In the genomic region with DNA sequence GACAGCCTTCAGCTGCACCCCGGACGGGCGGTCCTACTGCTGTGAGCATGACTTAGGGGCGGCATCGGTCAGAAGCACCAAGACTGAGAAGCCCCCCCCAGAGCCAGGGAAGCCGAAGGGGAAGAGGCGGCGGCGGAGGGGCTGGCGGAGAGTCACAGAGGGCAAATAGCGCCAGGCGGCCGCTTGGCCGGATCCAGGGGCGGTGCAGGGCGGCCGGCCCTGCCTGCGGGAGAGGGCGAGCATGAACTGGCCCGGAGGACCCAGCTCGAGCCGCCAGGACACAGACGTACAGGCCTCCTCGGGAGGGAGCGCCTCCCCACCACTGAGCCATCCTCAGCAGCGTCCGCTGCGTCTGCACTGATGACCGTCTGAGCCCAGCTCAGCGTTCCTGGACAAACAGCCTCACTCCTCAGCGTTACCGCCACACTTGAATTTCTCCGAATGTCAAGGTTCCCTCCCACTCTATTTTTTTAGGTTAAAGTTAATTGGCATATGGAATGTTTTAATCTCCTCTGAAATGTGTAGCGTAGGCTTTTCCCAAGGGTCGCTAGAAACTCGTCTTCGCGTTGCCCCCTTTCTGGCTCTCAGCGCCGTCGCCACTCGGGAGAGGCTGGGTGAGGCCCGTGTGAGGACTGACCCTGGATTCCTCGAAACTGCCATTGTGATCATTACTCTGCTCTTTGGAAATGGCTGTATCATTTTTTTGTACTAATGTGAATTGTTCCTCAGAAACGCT, we compare ENCODE assay signal across 19 cellular contexts. TPM values are rescaled to one million over a fixed set of nuclear protein-coding genes. Genes with fewer than 3 reads are reported as not detected.
DNase-seq lines count a peak whose midpoint lies in the region; ATAC-seq and TF ChIP-seq lines count a peak whose summit lies in the region.
"Had no signal": no experiment of that assay in that cellular context is flagged by ENCODE, and none has a peak within 500 bp of the region (broad histone marks: within the 10 kb centered on the region; RNA-seq: fewer than 3 reads in every experiment).

No MANE protein-coding gene starts in this region.

- peaks cover 37% of the 10 kb centered on the region for H3K36me3 Mint-ChIP-seq in mesothelial cell of epicardium

- peak; percentile 58 for DNase-seq in activated effector memory CD4-positive, alpha-beta T cell treated with anti-CD3 and anti-CD28 coated beads, Interleukin-2, amount 50 U/mL, for 16 hours
- DNase-seq in activated effector memory CD4-positive, alpha-beta T cell treated with Interleukin-2 at 50 U/mL for 16 hours: no peak
- peak; percentile 50 for DNase-seq in RWPE2 (ENCODE audit: low spot score)
- no peak for DNase-seq in mesothelial cell of epicardium (ENCODE audit: low spot score in 2 of 2, unreplicated experiment in 2 of 2)
- DNase-seq in testis: no peak
- DNase-seq in nucleus accumbens (lab: John Stamatoyannopoulos, UW): no peak
- no peak for DNase-seq in cortex of kidney (lab: John Stamatoyannopoulos, UW)
- DNase-seq: activated T-cell treated with anti-CD3 and anti-CD28 coated beads, Interleukin-2, amount 50 U/mL, for 72 hours; amniotic stem cell; caudate nucleus; CD4-positive, alpha-beta memory T cell; DND-41; GM23248; heart left ventricle; NCI-H1694; NCI-H2227 treated with DMSO at 0.1 percent for 48 hours; trophoblast cell had no signal

- H3K9me3 ChIP-seq in RWPE2 (ENCODE audit: severe bottlenecking) (no peaks in the 10 kb centered on the region), testis (no peaks in the 10 kb centered on the region)
- H3K9me3 ChIP-seq: heart left ventricle, prostate gland had no signal

- no peaks in the 10 kb centered on the region for H3K27me3 ChIP-seq in RWPE2 (ENCODE audit: insufficient read depth, poor library complexity, severe bottlenecking)
- H3K27me3 ChIP-seq in testis: no peaks in the 10 kb centered on the region
- H3K27me3 ChIP-seq: heart left ventricle had no signal

- H3K36me3 ChIP-seq in RWPE2 (ENCODE audit: low read depth) (peaks cover 96% of the 10 kb centered on the region), testis (ENCODE audit: low read depth, missing control alignments) (no peaks in the 10 kb centered on the region)

- H3K27ac ChIP-seq in RWPE2 (ENCODE audit: poor library complexity, severe bottlenecking) (no peak overlapping the region), testis (no peak overlapping the region)
- H3K27ac ChIP-seq: GM23248, heart left ventricle, prostate gland had no signal

- H3K27me3 Mint-ChIP-seq in mesothelial cell of epicardium (ENCODE audit: low read depth): no peaks in the 10 kb centered on the region
- H3K27me3 Mint-ChIP-seq: CD4-positive, alpha-beta memory T cell had no signal

- H3K4me1 Mint-ChIP-seq in mesothelial cell of epicardium: no peaks in the 10 kb centered on the region

- no peak overlapping the region for H3K4me3 Mint-ChIP-seq in mesothelial cell of epicardium
- H3K4me3 Mint-ChIP-seq: activated T-cell treated with anti-CD3 and anti-CD28 coated beads, Interleukin-2, amount 50 U/mL, for 72 hours; CD4-positive, alpha-beta memory T cell had no signal

- H3K4me1 ChIP-seq in RWPE2 (ENCODE audit: insufficient read depth, poor library complexity, severe bottlenecking) (no peaks in the 10 kb centered on the region), testis (no peaks in the 10 kb centered on the region)
- H3K4me1 ChIP-seq: prostate gland had no signal

- ATAC-seq in RWPE2 (ENCODE audit: low read depth): no peak
- no peak for ATAC-seq in HG03039 (IDR thresholded peaks at IDR 0.05; ENCODE audit: unreplicated experiment)
- ATAC-seq: activated T-cell treated with anti-CD3 and anti-CD28 coated beads, Interleukin-2, amount 50 U/mL, for 72 hours; heart left ventricle had no signal

- no peak overlapping the region for H3K4me3 ChIP-seq in RWPE2 (ENCODE audit: severe bottlenecking)
- H3K4me3 ChIP-seq in testis: peak overlapping the region; percentile 18 to 21
- H3K4me3 ChIP-seq: GM23248, heart left ventricle, prostate gland had no signal

- WGBS in testis, 2 donors: 69 to 74% methylated on average over 39 to 44 of the region's 45 CpGs

- no peak for TF ChIP-seq POLR2A in testis (IDR thresholded peaks at IDR 0.05)

- intact Hi-C loops in testis (cut with DNase I; ENCODE audit: low total_unique reads): no loop called here

- TF ChIP-seq CTCF in RWPE2 (IDR thresholded peaks at IDR 0.05; ENCODE audit: poor library complexity, severe bottlenecking) (no peak), mesothelial cell of epicardium (IDR thresholded peaks at IDR 0.05; ENCODE audit: unreplicated experiment) (no peak), testis (IDR thresholded peaks at IDR 0.05) (no peak)

- H3K9me3 Mint-ChIP-seq in mesothelial cell of epicardium: no peaks in the 10 kb centered on the region
- H3K9me3 Mint-ChIP-seq: activated T-cell treated with anti-CD3 and anti-CD28 coated beads, Interleukin-2, amount 50 U/mL, for 72 hours; CD4-positive, alpha-beta memory T cell had no signal

- H3K27ac Mint-ChIP-seq in mesothelial cell of epicardium: peak overlapping the region; percentile 78

RNA-seq across cellular contexts. Expression of a gene that starts 29.9 kb away (rescaled TPM):
- total RNA-seq in mesothelial cell of epicardium: 53.0 to 55.8 TPM (median 55.8 TPM) in 3 replicates
- total RNA-seq in testis: 10 to 100 TPM; 72.5 to 77.9 TPM
- 61.0 TPM for polyA plus RNA-seq in testis (ENCODE audit: insufficient read depth, low read depth, low replicate concordance)

Comparison
In these comparisons a context has a peak if more than half of its experiments do, and no peak if none do; other contexts are left out.
1. DNase-seq: peak in activated effector memory CD4-positive, alpha-beta T cell treated with anti-CD3 and anti-CD28 coated beads, Interleukin-2, amount 50 U/mL, for 16 hours (single experiment) and RWPE2 (single experiment); none in activated effector memory CD4-positive, alpha-beta T cell treated with Interleukin-2 at 50 U/mL for 16 hours (single experiment), mesothelial cell of epicardium (0 of 2), testis (single experiment), nucleus accumbens (0 of 56) and cortex of kidney (single experiment).